In genomic region chr7:128846781-128847444, GRCh38 we compare ENCODE assay signal across 32 cellular contexts. TPM values are rescaled to one million over a fixed set of nuclear protein-coding genes. Genes with fewer than 3 reads are reported as not detected.
"Had no signal": no experiment of that assay in that cellular context is flagged by ENCODE, and none has a peak within 500 bp of the region (broad histone marks: within the 10 kb centered on the region; RNA-seq: fewer than 3 reads in every experiment).

No MANE protein-coding gene starts in this region.

- FAIRE-seq: bronchial epithelial cell, colon had no signal

- H3K27me3 Mint-ChIP-seq: activated CD4-positive, alpha-beta memory T cell treated with anti-CD3 and anti-CD28 coated beads for 36 hours; activated CD4-positive, alpha-beta T cell treated with anti-CD3 and anti-CD28 coated beads for 36 hours; activated CD4-positive, alpha-beta T cell treated with anti-CD3 and anti-CD28 coated beads, Interleukin-2, amount 10 ng/mL, durations not matched to agents 24 days and 14 days; activated CD8-positive, alpha-beta memory T cell treated with anti-CD3 and anti-CD28 coated beads, Interleukin-2, amount 10 ng/mL, durations not matched to agents 7 days and 5 days; activated naive CD4-positive, alpha-beta T cell treated with anti-CD3 and anti-CD28 coated beads, Interleukin-2, amount 50 U/mL, for 24 hours; activated naive CD8-positive, alpha-beta T cell treated with anti-CD3 and anti-CD28 coated beads for 36 hours; activated naive CD8-positive, alpha-beta T cell treated with anti-CD3 and anti-CD28 coated beads, Interleukin-2, amount 50 U/mL, for 24 hours; effector memory CD8-positive, alpha-beta T cell had no signal

- H3K36me3 ChIP-seq: adrenal gland had no signal

- H3K4me1 ChIP-seq: adrenal gland, body of pancreas, foreskin keratinocyte had no signal

- H3K27ac Mint-ChIP-seq: activated CD4-positive, alpha-beta memory T cell treated with anti-CD3 and anti-CD28 coated beads for 36 hours; activated CD4-positive, alpha-beta T cell treated with anti-CD3 and anti-CD28 coated beads for 36 hours; activated CD4-positive, alpha-beta T cell treated with anti-CD3 and anti-CD28 coated beads, Interleukin-2, amount 10 ng/mL, durations not matched to agents 24 days and 14 days; activated CD8-positive, alpha-beta memory T cell treated with anti-CD3 and anti-CD28 coated beads, Interleukin-2, amount 10 ng/mL, durations not matched to agents 7 days and 5 days; activated CD8-positive, alpha-beta T cell treated with anti-CD3 and anti-CD28 coated beads, Interleukin-2, amount 10 ng/mL, durations not matched to agents 7 days and 5 days; activated naive CD4-positive, alpha-beta T cell treated with anti-CD3 and anti-CD28 coated beads for 36 hours; activated naive CD4-positive, alpha-beta T cell treated with anti-CD3 and anti-CD28 coated beads, Interleukin-2, amount 50 U/mL, for 24 hours; activated naive CD8-positive, alpha-beta T cell treated with anti-CD3 and anti-CD28 coated beads for 36 hours; activated naive CD8-positive, alpha-beta T cell treated with anti-CD3 and anti-CD28 coated beads, Interleukin-2, amount 50 U/mL, for 24 hours; activated T-helper 1 cell treated with anti-CD3 and anti-CD28 coated beads, Interleukin-12 subunit alpha, Interleukin-12 subunit beta, Interleukin-2, Interleukin-4 antibody, amounts not matched to agents 30 ng/mL and 10 ng/mL and 1 ng/mL, durations not matched to agents 14 hours and 24 hours and 36 hours; activated T-helper 2 cell treated with anti-CD3 and anti-CD28 coated beads, Interferon-gamma antibody, Interleukin-2, Interleukin-4, amounts not matched to agents 10 μg/mL and 5 μg/mL and 100 μg/mL, durations not matched to agents 14 hours and 24 hours and 36 hours; effector memory CD8-positive, alpha-beta T cell had no signal

- H3K4me3 ChIP-seq: adrenal gland, body of pancreas, esophagus muscularis mucosa, gastroesophageal sphincter had no signal

- H3K4me1 Mint-ChIP-seq: activated CD4-positive, alpha-beta T cell treated with anti-CD3 and anti-CD28 coated beads for 36 hours; activated CD4-positive, alpha-beta T cell treated with anti-CD3 and anti-CD28 coated beads, Interleukin-2, amount 10 ng/mL, durations not matched to agents 24 days and 14 days; activated naive CD4-positive, alpha-beta T cell treated with anti-CD3 and anti-CD28 coated beads, Interleukin-2, amount 50 U/mL, for 24 hours had no signal

- ATAC-seq: activated CD4-positive, alpha-beta T cell treated with anti-CD3 and anti-CD28 coated beads for 36 hours; activated CD8-positive, alpha-beta memory T cell treated with anti-CD3 and anti-CD28 coated beads, Interleukin-2, amount 10 ng/mL, durations not matched to agents 7 days and 5 days; activated CD8-positive, alpha-beta T cell treated with anti-CD3 and anti-CD28 coated beads, Interleukin-2, amount 10 ng/mL, durations not matched to agents 7 days and 5 days; activated naive CD8-positive, alpha-beta T cell treated with anti-CD3 and anti-CD28 coated beads, Interleukin-2, amount 50 U/mL, for 24 hours; body of pancreas; effector memory CD8-positive, alpha-beta T cell; foreskin keratinocyte; gastroesophageal sphincter had no signal

- H3K9me3 Mint-ChIP-seq: activated CD4-positive, alpha-beta memory T cell treated with anti-CD3 and anti-CD28 coated beads for 36 hours; activated CD4-positive, alpha-beta T cell treated with anti-CD3 and anti-CD28 coated beads, Interleukin-2, amount 10 ng/mL, durations not matched to agents 24 days and 14 days; activated naive CD4-positive, alpha-beta T cell treated with anti-CD3 and anti-CD28 coated beads for 36 hours; activated naive CD4-positive, alpha-beta T cell treated with anti-CD3 and anti-CD28 coated beads, Interleukin-2, amount 50 U/mL, for 24 hours; activated naive CD8-positive, alpha-beta T cell treated with anti-CD3 and anti-CD28 coated beads for 36 hours; activated naive CD8-positive, alpha-beta T cell treated with anti-CD3 and anti-CD28 coated beads, Interleukin-2, amount 50 U/mL, for 24 hours; activated T-helper 1 cell treated with anti-CD3 and anti-CD28 coated beads, Interleukin-12 subunit alpha, Interleukin-12 subunit beta, Interleukin-2, Interleukin-4 antibody, amounts not matched to agents 30 ng/mL and 10 ng/mL and 1 ng/mL, durations not matched to agents 14 hours and 24 hours and 36 hours; activated T-helper 2 cell treated with anti-CD3 and anti-CD28 coated beads, Interferon-gamma antibody, Interleukin-2, Interleukin-4, amounts not matched to agents 10 μg/mL and 5 μg/mL and 100 μg/mL, durations not matched to agents 14 hours and 24 hours and 36 hours; effector memory CD8-positive, alpha-beta T cell had no signal

- H3K9me3 ChIP-seq: adrenal gland, body of pancreas, esophagus muscularis mucosa, gastroesophageal sphincter had no signal

- H3K4me3 Mint-ChIP-seq: activated CD4-positive, alpha-beta memory T cell treated with anti-CD3 and anti-CD28 coated beads for 36 hours; activated CD4-positive, alpha-beta T cell treated with anti-CD3 and anti-CD28 coated beads for 36 hours; activated CD4-positive, alpha-beta T cell treated with anti-CD3 and anti-CD28 coated beads, Interleukin-2, amount 10 ng/mL, durations not matched to agents 24 days and 14 days; activated CD8-positive, alpha-beta memory T cell treated with anti-CD3 and anti-CD28 coated beads, Interleukin-2, amount 10 ng/mL, durations not matched to agents 7 days and 5 days; activated CD8-positive, alpha-beta T cell treated with anti-CD3 and anti-CD28 coated beads, Interleukin-2, amount 10 ng/mL, durations not matched to agents 7 days and 5 days; activated naive CD4-positive, alpha-beta T cell treated with anti-CD3 and anti-CD28 coated beads for 36 hours; activated naive CD4-positive, alpha-beta T cell treated with anti-CD3 and anti-CD28 coated beads, Interleukin-2, amount 50 U/mL, for 24 hours; activated naive CD8-positive, alpha-beta T cell treated with anti-CD3 and anti-CD28 coated beads for 36 hours; activated naive CD8-positive, alpha-beta T cell treated with anti-CD3 and anti-CD28 coated beads, Interleukin-2, amount 50 U/mL, for 24 hours; activated T-helper 1 cell treated with anti-CD3 and anti-CD28 coated beads, Interleukin-12 subunit alpha, Interleukin-12 subunit beta, Interleukin-2, Interleukin-4 antibody, amounts not matched to agents 30 ng/mL and 10 ng/mL and 1 ng/mL, durations not matched to agents 14 hours and 24 hours and 36 hours; effector memory CD8-positive, alpha-beta T cell had no signal

- DNase-seq: activated CD4-positive, alpha-beta memory T cell treated with anti-CD3 and anti-CD28 coated beads for 36 hours; activated CD4-positive, alpha-beta T cell treated with anti-CD3 and anti-CD28 coated beads for 36 hours; activated CD4-positive, alpha-beta T cell treated with anti-CD3 and anti-CD28 coated beads, Interleukin-2, amount 10 ng/mL, durations not matched to agents 24 days and 14 days; activated CD4-positive, CD25-positive, alpha-beta regulatory T cell; activated CD4-positive, CD25-positive, alpha-beta regulatory T cell treated with anti-CD3 and anti-CD28 coated beads, Interleukin-2, amount 50 U/mL, for 72 hours; activated CD8-positive, alpha-beta memory T cell treated with anti-CD3 and anti-CD28 coated beads, Interleukin-2, amount 10 ng/mL, durations not matched to agents 7 days and 5 days; activated CD8-positive, alpha-beta memory T cell treated with anti-CD3 and anti-CD28 coated beads, Interleukin-2, amount 50 U/mL, for 4 hours; activated CD8-positive, alpha-beta T cell treated with anti-CD3 and anti-CD28 coated beads, Interleukin-2, amount 10 ng/mL, durations not matched to agents 7 days and 5 days; activated effector memory CD4-positive, alpha-beta T cell treated with anti-CD3 and anti-CD28 coated beads, Interleukin-2, amount 50 U/mL, for 16 hours; activated naive CD4-positive, alpha-beta T cell treated with anti-CD3 and anti-CD28 coated beads for 36 hours; activated naive CD8-positive, alpha-beta T cell treated with anti-CD3 and anti-CD28 coated beads for 36 hours; activated naive CD8-positive, alpha-beta T cell treated with anti-CD3 and anti-CD28 coated beads, Interleukin-2, amount 50 U/mL, for 24 hours; activated T-cell treated with anti-CD3 and anti-CD28 coated beads, Interleukin-2, amount 50 U/mL, for 1 hour; activated T-cell treated with anti-CD3 and anti-CD28 coated beads, Interleukin-2, amount 50 U/mL, for 48 hours; adrenal gland; amygdala; body of pancreas; caudate nucleus; cortex of kidney; dermis blood vessel endothelial cell; effector CD4-positive, alpha-beta T cell; effector memory CD8-positive, alpha-beta T cell; erythroblast; foreskin keratinocyte; T-helper 2 cell had no signal

- H3K27ac ChIP-seq: adrenal gland, body of pancreas, foreskin keratinocyte had no signal

- H3K27me3 ChIP-seq: adrenal gland, body of pancreas, esophagus muscularis mucosa, foreskin keratinocyte, gastroesophageal sphincter had no signal

- H3K36me3 Mint-ChIP-seq: activated CD4-positive, alpha-beta memory T cell treated with anti-CD3 and anti-CD28 coated beads for 36 hours; activated CD8-positive, alpha-beta memory T cell treated with anti-CD3 and anti-CD28 coated beads, Interleukin-2, amount 10 ng/mL, durations not matched to agents 7 days and 5 days; activated naive CD4-positive, alpha-beta T cell treated with anti-CD3 and anti-CD28 coated beads, Interleukin-2, amount 50 U/mL, for 24 hours; activated naive CD8-positive, alpha-beta T cell treated with anti-CD3 and anti-CD28 coated beads for 36 hours had no signal

RNA-seq across cellular contexts. Expression of gene FLNC, which starts 16.7 kb away (rescaled TPM):
- total RNA-seq: activated CD8-positive, alpha-beta memory T cell treated with anti-CD3 and anti-CD28 coated beads, Interleukin-2, amount 10 ng/mL, durations not matched to agents 7 days and 5 days; activated CD8-positive, alpha-beta T cell treated with anti-CD3 and anti-CD28 coated beads, Interleukin-2, amount 10 ng/mL, durations not matched to agents 7 days and 5 days; activated T-helper 2 cell treated with anti-CD3 and anti-CD28 coated beads, Interferon-gamma antibody, Interleukin-2, Interleukin-4, amounts not matched to agents 10 μg/mL and 5 μg/mL and 100 μg/mL, durations not matched to agents 14 hours and 24 hours and 36 hours had no signal
